ENCODE assay signal across 8 cellular contexts in genomic region chrX:138534410-138534809, GRCh38.
"Had no signal": no experiment of that assay in that cellular context is flagged by ENCODE, and none has a peak within 500 bp of the region (broad histone marks: within the 10 kb centered on the region; RNA-seq: fewer than 3 reads in every experiment).

No MANE protein-coding gene starts in this region.

- H3K9ac ChIP-seq: GM23248 had no signal

- H3K27ac ChIP-seq: GM23248, HL-60 had no signal

- H2AFZ ChIP-seq: GM23248 had no signal

- H3K4me3 Mint-ChIP-seq: HFFc6, IgD-negative memory B cell had no signal

- H3K4me1 ChIP-seq: HAP-1 had no signal

- H3K36me3 ChIP-seq: HAP-1 had no signal

- H3K27ac Mint-ChIP-seq: HFFc6, IgD-negative memory B cell had no signal

- H3K27me3 Mint-ChIP-seq: IgD-negative memory B cell had no signal

- DNase-seq: GM23248, GOT3, H7, HFFc6, KBM-7 had no signal

- H3K9me3 ChIP-seq: HAP-1 had no signal

- H3K36me3 Mint-ChIP-seq: IgD-negative memory B cell had no signal

- H3K4me1 Mint-ChIP-seq: IgD-negative memory B cell had no signal

- H3K4me3 ChIP-seq: GM23248, HAP-1 had no signal
